In genomic region chr22:36110306-36110791, GRCh38 we compare ENCODE assay signal across 16 cellular contexts. TPM values are rescaled to one million over a fixed set of nuclear protein-coding genes. Genes with fewer than 3 reads are reported as not detected.
DNase-seq lines count a peak whose midpoint lies in the region; ATAC-seq and TF ChIP-seq lines count a peak whose summit lies in the region.
"Had no signal": no experiment of that assay in that cellular context is flagged by ENCODE, and none has a peak within 500 bp of the region (broad histone marks: within the 10 kb centered on the region; RNA-seq: fewer than 3 reads in every experiment).

No MANE protein-coding gene starts in this region.

- H3K79me1 ChIP-seq in neuronal stem cell (ENCODE audit: low read depth, low read length): no peaks in the 10 kb centered on the region

- WGBS in neuronal stem cell (ENCODE audit: extremely low coverage in 2 of 2, insufficient read length in 2 of 2, insufficient replicate concordance in 1 of 2), 2 donors: no CpG with 5 or more reads among the region's 12 CpGs

- H3K36me3 Mint-ChIP-seq in type B pancreatic cell: no peaks in the 10 kb centered on the region

- no peak overlapping the region for H3K4me3 Mint-ChIP-seq in type B pancreatic cell
- H3K4me3 Mint-ChIP-seq: activated CD4-positive, alpha-beta T cell treated with anti-CD3 and anti-CD28 coated beads, Interleukin-2, amount 10 ng/mL, durations not matched to agents 7 days and 5 days had no signal

- H3K18ac ChIP-seq in neuronal stem cell (ENCODE audit: low read length): peak overlapping the region; percentile 68

- TF ChIP-seq CTCF in fibroblast of pulmonary artery (IDR thresholded peaks at IDR 0.05; ENCODE audit: low read length, missing control alignments): no peak
- no peak for TF ChIP-seq CTCF in type B pancreatic cell (conservative IDR thresholded peaks at IDR 0.05)

- H3K4me1 Mint-ChIP-seq in type B pancreatic cell (ENCODE audit: unreplicated experiment): peaks cover 7% of the 10 kb centered on the region
- H3K4me1 Mint-ChIP-seq: activated CD4-positive, alpha-beta T cell treated with anti-CD3 and anti-CD28 coated beads, Interleukin-2, amount 10 ng/mL, durations not matched to agents 7 days and 5 days had no signal

- no peaks in the 10 kb centered on the region for H3K36me3 ChIP-seq in neuronal stem cell (replicated peaks in 1 of 2; ENCODE audit: control insufficient read depth in 2 of 2, insufficient read depth in 2 of 2, low read length in 2 of 2)
- H3K36me3 ChIP-seq: suprapubic skin had no signal

- H3K14ac ChIP-seq in neuronal stem cell (ENCODE audit: low read length): no peak overlapping the region

- ATAC-seq in GM19395 (IDR thresholded peaks at IDR 0.05; ENCODE audit: unreplicated experiment): no peak
- ATAC-seq: Panc1 had no signal

- no peak overlapping the region for H3K4ac ChIP-seq in neuronal stem cell (ENCODE audit: low read length)

- peak overlapping the region; percentile 71 for H2AFZ ChIP-seq in neuronal stem cell (ENCODE audit: low read length)

- peak overlapping the region; percentile 29 for H3K27ac Mint-ChIP-seq in type B pancreatic cell
- H3K27ac Mint-ChIP-seq: activated CD4-positive, alpha-beta T cell treated with anti-CD3 and anti-CD28 coated beads, Interleukin-2, amount 10 ng/mL, durations not matched to agents 7 days and 5 days had no signal

- no peak overlapping the region for H3K4me3 ChIP-seq in fibroblast of pulmonary artery (replicated peaks; ENCODE audit: low read depth, low read length)
- H3K4me3 ChIP-seq in neuronal stem cell (ENCODE audit: low read length in 2 of 2): no peak overlapping the region
- H3K4me3 ChIP-seq: skin epidermis, suprapubic skin had no signal

- H2BK15ac ChIP-seq in neuronal stem cell (ENCODE audit: low read length): peak overlapping the region; percentile 28

- H2BK120ac ChIP-seq in neuronal stem cell (ENCODE audit: low read depth, low read length): no peak overlapping the region

- no peak overlapping the region for H2AK5ac ChIP-seq in neuronal stem cell (ENCODE audit: low read depth, low read length)

- no peak overlapping the region for H3K9ac ChIP-seq in neuronal stem cell (ENCODE audit: low read depth, low read length, poor library complexity)

- no peak overlapping the region for H4K91ac ChIP-seq in neuronal stem cell (ENCODE audit: low read depth, low read length, poor library complexity)

- H3K23ac ChIP-seq in neuronal stem cell (ENCODE audit: low read depth, low read length, poor library complexity): no peak overlapping the region

- H3K9me3 Mint-ChIP-seq in type B pancreatic cell: no peaks in the 10 kb centered on the region
- H3K9me3 Mint-ChIP-seq: activated CD4-positive, alpha-beta T cell treated with anti-CD3 and anti-CD28 coated beads, Interleukin-2, amount 10 ng/mL, durations not matched to agents 7 days and 5 days had no signal

- no peak overlapping the region for H3K27ac ChIP-seq in neuronal stem cell (replicated peaks; ENCODE audit: low read length)
- H3K27ac ChIP-seq: skin epidermis, suprapubic skin had no signal

- H3K9me3 ChIP-seq in neuronal stem cell (replicated peaks in 1 of 2; ENCODE audit: control insufficient read depth in 2 of 2, insufficient read depth in 1 of 2, low read depth in 1 of 2, low read length in 2 of 2): no peaks in the 10 kb centered on the region
- H3K9me3 ChIP-seq: suprapubic skin had no signal

- peaks cover 11% of the 10 kb centered on the region for H3K27me3 Mint-ChIP-seq in type B pancreatic cell

- H4K8ac ChIP-seq in neuronal stem cell (ENCODE audit: low read depth, low read length): no peak overlapping the region

- H3K4me1 ChIP-seq in neuronal stem cell (ENCODE audit: control insufficient read depth in 2 of 2, insufficient read depth in 1 of 2, low read depth in 1 of 2, low read length in 2 of 2): peaks cover 6 to 9% of the 10 kb centered on the region in 2 donors
- H3K4me1 ChIP-seq: suprapubic skin had no signal

- no peak overlapping the region for H2BK12ac ChIP-seq in neuronal stem cell (ENCODE audit: low read length)

- no peak overlapping the region for H2BK5ac ChIP-seq in neuronal stem cell (ENCODE audit: low read length)

- DNase-seq in NCI-H226: peak; percentile 58
- peak; percentile 11 for DNase-seq in fibroblast of pulmonary artery (ENCODE audit: low read depth)
- DNase-seq in neuronal stem cell (ENCODE audit: low spot score): no peak
- DNase-seq in type B pancreatic cell (ENCODE audit: extremely low spot score, unreplicated experiment): no peak
- DNase-seq in DMS79 treated with DMSO at 0.1 percent for 48 hours (lab: John Stamatoyannopoulos, UW): no peak
- no peak for DNase-seq in T-helper 2 cell
- DNase-seq: activated CD4-positive, alpha-beta T cell treated with anti-CD3 and anti-CD28 coated beads, Interleukin-2, amount 10 ng/mL, durations not matched to agents 7 days and 5 days; glutamatergic neuron; NCI-H1105 treated with DMSO at 0.1 percent for 48 hours; NCI-H748 treated with DMSO at 0.1 percent for 48 hours; stimulated activated CD4-positive, alpha-beta T cell treated with anti-CD3 and anti-CD28 coated beads, Interleukin-4, amount 100 ng/mL, for 4 hours; stimulated activated CD8-positive, alpha-beta memory T cell treated with anti-CD3 and anti-CD28 coated beads, Interleukin-4, amount 100 ng/mL, for 48 hours had no signal

- H3K27me3 ChIP-seq in neuronal stem cell (ENCODE audit: control insufficient read depth in 3 of 3, insufficient read depth in 3 of 3, low read depth in 1 of 3, low read length in 3 of 3): peaks cover 0 to 6% (median 0%) of the 10 kb centered on the region in 3 experiments
- H3K27me3 ChIP-seq: suprapubic skin had no signal

- H3K4me2 ChIP-seq in neuronal stem cell (ENCODE audit: insufficient read depth, low read length, poor library complexity, severe bottlenecking): peak overlapping the region; percentile 20

RNA-seq across cellular contexts. Expression of gene APOL3, which starts 50.2 kb away (rescaled TPM):
- polyA plus RNA-seq in neuronal stem cell (2013, experiment 1 of 2): not detected
- polyA plus RNA-seq in neuronal stem cell (2013, experiment 2 of 2): not detected
- 2.0 and 2.3 TPM in 2 replicates for total RNA-seq in type B pancreatic cell (ENCODE audit: low replicate concordance)

Comparison
In these comparisons a context has a peak if more than half of its experiments do, and no peak if none do; other contexts are left out.
1. DNase-seq: peak in NCI-H226 (single experiment) and fibroblast of pulmonary artery (single experiment); none in neuronal stem cell (single experiment), type B pancreatic cell (single experiment), DMS79 treated with DMSO at 0.1 percent for 48 hours (single experiment) and T-helper 2 cell (0 of 5).